Comparison of ENCODE assay signal across 11 cellular contexts in genomic region chr18:42048150-42048549, GRCh38.
DNase-seq lines count a peak whose midpoint lies in the region; ATAC-seq, FAIRE-seq and TF ChIP-seq lines count a peak whose summit lies in the region.
"Had no signal": no experiment of that assay in that cellular context is flagged by ENCODE, and none has a peak within 500 bp of the region (broad histone marks: within the 10 kb centered on the region; RNA-seq: fewer than 3 reads in every experiment).

No MANE protein-coding gene starts in this region.

- WGBS in K562 (ENCODE audit: insufficient coverage, low coverage, missing lambda C conversion rate) = 89% methylated on average over 2 of the region's 2 CpGs
- WGBS in HepG2 (ENCODE audit: low lambda C conversion rate) = 49% methylated on average over 2 of the region's 2 CpGs

- intact Hi-C loops in K562 (cut with micrococcal nuclease) = no loop called here
- intact Hi-C loops in HepG2 (cut with micrococcal nuclease; ENCODE audit: unreplicated experiment) = no loop called here
- intact Hi-C loops in head of caudate nucleus (cut with DNase I) = no loop called here

- no TSS peak for BruUV-seq in K562 (replicated peaks; lab: Mats Ljungman, UMichigan)
- BruUV-seq in HepG2 (replicated peaks; lab: Mats Ljungman, UMichigan) = no TSS peak

- H4K20me1 ChIP-seq in K562 (replicated peaks; ENCODE audit: control insufficient read depth, insufficient read depth, low read length) (no peaks in the 10 kb centered on the region; the same call in 1 of the 2 replicates), HepG2 (ENCODE audit: insufficient read depth, low read length) (no peaks in the 10 kb centered on the region)

- in situ Hi-C loops in K562 (cut with MboI) = no loop called here
- in situ Hi-C loops in HepG2 (cut with HindIII; ENCODE audit: extremely low pct_ligation_motif_present, low pct_unique_long_range_greater_than_20kb) = no loop called here

- no peak for TF ChIP-seq CTCF in AG09319 (IDR thresholded peaks at IDR 0.05; ENCODE audit: low read depth, low read length)
- TF ChIP-seq CTCF in K562 (IDR thresholded peaks at IDR 0.05 in 2 of 3, conservative IDR thresholded peaks at IDR 0.05 in 1 of 3; ENCODE audit: insufficient read depth in 2 of 3, low read depth in 1 of 3, low read length in 3 of 3) = no peak
- TF ChIP-seq CTCF in HepG2 (CRISPR knock-in tag; IDR thresholded peaks at IDR 0.05) = no peak

- no peaks in the 10 kb centered on the region for H3K9me1 ChIP-seq in K562 (ENCODE audit: control insufficient read depth, insufficient read depth, low read length)

- no peak for FAIRE-seq in K562 (lab: Jason Lieb, UNC)
- FAIRE-seq in HepG2 (lab: Jason Lieb, UNC) = peak; percentile 80

- H3K4me1 ChIP-seq in K562 (replicated peaks in 1 of 2; ENCODE audit: control insufficient read depth in 2 of 2, insufficient read depth in 2 of 2, low read length in 2 of 2) = no peaks in the 10 kb centered on the region
- H3K4me1 ChIP-seq in HepG2 (ENCODE audit: insufficient read depth, low read length) = peaks cover 21% of the 10 kb centered on the region
- H3K4me1 ChIP-seq: gastroesophageal sphincter had no signal

- TF ChIP-seq RAD21 in K562 (CRISPR knock-in tag; conservative IDR thresholded peaks at IDR 0.05 in 1 of 2, IDR thresholded peaks at IDR 0.05 in 1 of 2) (no peak), HepG2 (CRISPR knock-in tag; IDR thresholded peaks at IDR 0.05) (no peak)

- POLR2A ChIA-PET in K562 (lab: Yijun Ruan, JAX) = no interaction called here
- POLR2A ChIA-PET in HepG2 (lab: Yijun Ruan, JAX) = interaction anchor here (0.8 kb wide), 1 partner anchor 65 kb away, joined by 3 read pairs; no protein-coding TSS in a partner anchor

- no peak for TF ChIP-seq EP300 in K562 (IDR thresholded peaks at IDR 0.05; ENCODE audit: low read length)
- TF ChIP-seq EP300 in HepG2 (IDR thresholded peaks at IDR 0.05; ENCODE audit: low read depth in 2 of 2, low read length in 2 of 2) = no peak
- TF ChIP-seq EP300 in HepG2 (CRISPR knock-in tag; IDR thresholded peaks at IDR 0.05; ENCODE audit: borderline replicate concordance) = no peak

- H3K27me3 ChIP-seq in K562 (ENCODE audit: control insufficient read depth in 2 of 2, insufficient read depth in 2 of 2, low read length in 2 of 2) (no peaks in the 10 kb centered on the region), HepG2 (ENCODE audit: control insufficient read depth in 1 of 2, insufficient read depth in 2 of 2, low read length in 2 of 2) (no peaks in the 10 kb centered on the region)
- H3K27me3 ChIP-seq: gastroesophageal sphincter had no signal

- H3K27ac ChIP-seq in K562 (ENCODE audit: extremely low read depth, low read depth, low read length) (no peak overlapping the region), HepG2 (ENCODE audit: extremely low read length, insufficient read depth, low read length) (no peak overlapping the region)
- H3K27ac ChIP-seq: gastroesophageal sphincter had no signal

- H3K36me3 ChIP-seq in K562 (ENCODE audit: control insufficient read depth, insufficient read depth, low read length) (peaks cover 4% of the 10 kb centered on the region; the same call in 2 of the 3 replicates), HepG2 (replicated peaks in 1 of 2; ENCODE audit: control insufficient read depth in 1 of 2, insufficient read depth in 2 of 2, low read length in 2 of 2) (peaks cover 4 to 9% of the 10 kb centered on the region in 2 experiments)

- no peak overlapping the region for H3K4me2 ChIP-seq in K562 (ENCODE audit: insufficient read depth, low read length)
- H3K4me2 ChIP-seq in HepG2 (ENCODE audit: low read depth, low read length) = no peak overlapping the region

- H2AFZ ChIP-seq in K562 (ENCODE audit: low read depth, low read length) = no peak overlapping the region
- no peak overlapping the region for H2AFZ ChIP-seq in HepG2 (ENCODE audit: low read length)

- CTCF ChIA-PET in K562 (lab: Yijun Ruan, JAX; ENCODE audit: low intra/inter-chr PET ratio) = no interaction called here
- CTCF ChIA-PET in HepG2 (lab: Yijun Ruan, JAX; ENCODE audit: low intra/inter-chr PET ratio, low total read pairs) = no interaction called here

- TF ChIP-seq POLR2A in K562 (conservative IDR thresholded peaks at IDR 0.05) (no peak), HepG2 (IDR thresholded peaks at IDR 0.05; ENCODE audit: insufficient read depth in 1 of 2, low read depth in 2 of 2, low read length in 2 of 2) (no peak)

- DNase-seq in AG09319 (ENCODE audit: extremely low read depth, low read depth) = peak; percentile 58
- DNase-seq in LHCN-M2 (ENCODE audit: low read depth) = peak; percentile 83
- DNase-seq in K562 (ENCODE audit: extremely low read depth in 1 of 4, low spot score in 3 of 4) = no peak
- peak; percentile 73 for DNase-seq in HepG2 (ENCODE audit: low spot score)
- DNase-seq in head of caudate nucleus = no peak
- no peak for DNase-seq in medulla oblongata (ENCODE audit: extremely low spot score)
- DNase-seq in NCI-H510A (lab: John Stamatoyannopoulos, UW) = no peak
- DNase-seq: NCI-H1417 treated with DMSO at 0.1 percent for 48 hours, occipital lobe had no signal

- H3K4me3 ChIP-seq in K562 (no peak overlapping the region), HepG2 (replicated peaks in 1 of 3; ENCODE audit: insufficient read depth in 1 of 3, low read depth in 2 of 3, low read length in 3 of 3) (no peak overlapping the region)
- H3K4me3 ChIP-seq: gastroesophageal sphincter had no signal

- H3K79me2 ChIP-seq in K562 (ENCODE audit: control insufficient read depth, insufficient read depth, low read length) (no peaks in the 10 kb centered on the region), HepG2 (ENCODE audit: insufficient read depth, low read length) (no peaks in the 10 kb centered on the region)

- no peak overlapping the region for H3K9ac ChIP-seq in K562 (ENCODE audit: insufficient read depth in 1 of 2, low read depth in 2 of 2, low read length in 2 of 2)
- no peak overlapping the region for H3K9ac ChIP-seq in HepG2 (ENCODE audit: insufficient read depth, low read depth, low read length)

- no peak for ATAC-seq in K562
- peak; percentile 88 for ATAC-seq in HepG2
- no peak for ATAC-seq in HG02852 (IDR thresholded peaks at IDR 0.05; ENCODE audit: unreplicated experiment)
- ATAC-seq: gastroesophageal sphincter had no signal

- no peaks in the 10 kb centered on the region for H3K9me3 ChIP-seq in K562 (replicated peaks; ENCODE audit: control insufficient read depth, insufficient read depth, low read depth, low read length)
- no peaks in the 10 kb centered on the region for H3K9me3 ChIP-seq in HepG2 (ENCODE audit: low read length)
- H3K9me3 ChIP-seq: gastroesophageal sphincter had no signal

TF ChIP-seq in K562, 482 proteins besides CTCF, POLR2A, EP300 and RAD21:
- TF ChIP-seq CEBPG (CRISPR knock-in tag; IDR thresholded peaks at IDR 0.05) (no peak), CEBPG (tag; conservative IDR thresholded peaks at IDR 0.05 in 1 of 2, IDR thresholded peaks at IDR 0.05 in 1 of 2) (0 out of 4 replicates have a peak, but pooled peaks of 1 of the 2 experiments have one; percentile 28), SNAPC5 (CRISPR knock-in tag; IDR thresholded peaks at IDR 0.05) (no peak), LEF1 (IDR thresholded peaks at IDR 0.05) (no peak), THAP12 (CRISPR knock-in tag; IDR thresholded peaks at IDR 0.05) (no peak), CEBPB (tag; IDR thresholded peaks at IDR 0.05) (peak; percentile 53)

TF ChIP-seq in HepG2, 621 proteins besides CTCF, POLR2A, EP300 and RAD21 (continues in another document):
- peak; percentile 87 for TF ChIP-seq MAFF (IDR thresholded peaks at IDR 0.05; ENCODE audit: low read depth, low read length)
- peak; percentile 51 for TF ChIP-seq GATAD2A (CRISPR knock-in tag; IDR thresholded peaks at IDR 0.05)
- no peak for TF ChIP-seq ATRX (CRISPR knock-in tag; IDR thresholded peaks at IDR 0.05; ENCODE audit: borderline replicate concordance)
- TF ChIP-seq SOX6 (IDR thresholded peaks at IDR 0.05) = no peak
- TF ChIP-seq SOX6 (CRISPR knock-in tag; IDR thresholded peaks at IDR 0.05) = peak; percentile 29; the same call in 1 of the 2 replicates
- TF ChIP-seq ZBTB46 (CRISPR knock-in tag; IDR thresholded peaks at IDR 0.05; ENCODE audit: borderline replicate concordance) = no peak
- TF ChIP-seq CEBPB (IDR thresholded peaks at IDR 0.05; ENCODE audit: borderline replicate concordance, low read depth, low read length) = peak; percentile 96
- no peak for TF ChIP-seq NAIF1 (CRISPR knock-in tag; IDR thresholded peaks at IDR 0.05; ENCODE audit: borderline replicate concordance)
- no peak for TF ChIP-seq EEA1 (CRISPR knock-in tag; IDR thresholded peaks at IDR 0.05; ENCODE audit: borderline replicate concordance)
- TF ChIP-seq ZNF260 (CRISPR knock-in tag; IDR thresholded peaks at IDR 0.05; ENCODE audit: borderline replicate concordance, low read depth) = no peak
- TF ChIP-seq SOX5 (CRISPR knock-in tag; IDR thresholded peaks at IDR 0.05; ENCODE audit: borderline replicate concordance) = 0 out of 2 replicates have a peak, but pooled peaks have one; percentile 23
- no peak for TF ChIP-seq NFIC (IDR thresholded peaks at IDR 0.05; ENCODE audit: low read length)
- TF ChIP-seq ETV5 (CRISPR knock-in tag; IDR thresholded peaks at IDR 0.05; ENCODE audit: borderline replicate concordance) = peak; percentile 80; the same call in 1 of the 2 replicates

Comparison
In these comparisons a context has a peak if more than half of its experiments do, and no peak if none do; other contexts are left out.
1. DNase-seq: peak in AG09319 (single experiment), LHCN-M2 (single experiment) and HepG2 (single experiment); none in K562 (0 of 4), head of caudate nucleus (0 of 42), medulla oblongata (single experiment) and NCI-H510A (single experiment).